Comparison of ENCODE assay signal across 26 cellular contexts in the genomic region with DNA sequence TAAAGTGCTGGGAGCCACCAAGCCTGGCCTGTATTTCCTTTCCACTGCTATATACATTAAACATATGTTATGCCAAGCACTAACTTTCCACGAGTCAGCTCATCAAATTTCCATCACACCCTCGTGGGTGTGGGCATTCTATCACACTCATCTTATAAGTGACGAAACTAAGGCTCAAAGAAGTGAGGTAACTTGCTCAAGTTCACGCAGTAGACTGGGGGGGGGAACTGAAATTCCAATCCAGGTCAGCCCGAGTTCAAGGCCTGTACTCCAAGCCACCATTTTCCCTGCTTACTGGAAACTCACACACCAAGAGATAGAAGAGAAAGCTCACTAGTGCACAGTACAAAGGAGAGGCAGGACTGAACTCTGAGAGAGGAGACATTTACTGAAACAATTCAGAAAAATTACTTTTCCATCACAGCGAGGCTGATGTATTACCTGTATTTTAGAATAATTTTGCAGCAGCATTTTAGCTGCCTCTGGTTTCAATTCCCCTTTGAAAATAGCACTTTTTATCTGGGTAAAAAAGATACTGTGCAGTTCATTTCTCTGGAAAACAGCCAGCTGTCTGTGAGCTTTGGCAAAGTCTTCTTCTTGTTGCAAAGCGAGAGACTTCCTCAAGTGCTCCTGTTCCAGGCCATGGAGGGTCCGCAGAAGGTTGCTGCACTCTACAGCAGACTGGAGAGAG.
"Had no signal": no experiment of that assay in that cellular context is flagged by ENCODE, and none has a peak within 500 bp of the region (broad histone marks: within the 10 kb centered on the region; RNA-seq: fewer than 3 reads in every experiment).

No MANE protein-coding gene starts in this region.

- H3K79me2 ChIP-seq: hepatocyte had no signal

- ATAC-seq: activated CD4-positive, CD25-positive, alpha-beta regulatory T cell treated with anti-CD3 and anti-CD28 coated beads, Interleukin-2, amount 50 U/mL, for 24 hours; gastrocnemius medialis; left colon; right cardiac atrium had no signal

- H3K4me3 ChIP-seq: gastrocnemius medialis, hepatocyte, neural progenitor cell, transverse colon had no signal

- FAIRE-seq: astrocyte, endometrium, keratinocyte had no signal

- H3K4me2 ChIP-seq: hepatocyte, neural progenitor cell had no signal

- H3K27ac ChIP-seq: brain microvascular endothelial cell, gastrocnemius medialis, hepatocyte, neural progenitor cell, transverse colon, WERI-Rb-1 had no signal

- DNase-seq: activated CD4-positive, alpha-beta T cell treated with anti-CD3 and anti-CD28 coated beads for 48 hours; activated CD4-positive, alpha-beta T cell treated with anti-CD3 and anti-CD28 coated beads, Interleukin-2, amount 50 U/mL, for 48 hours; activated CD8-positive, alpha-beta memory T cell treated with anti-CD3 and anti-CD28 coated beads, Interleukin-2, amount 50 U/mL, for 4 hours; activated gamma-delta T cell; activated naive CD4-positive, alpha-beta T cell treated with anti-CD3 and anti-CD28 coated beads, Interleukin-2, amount 10 ng/mL, durations not matched to agents 7 days and 5 days; activated naive CD8-positive, alpha-beta T cell treated with anti-CD3 and anti-CD28 coated beads, Interleukin-2, amount 10 ng/mL, durations not matched to agents 7 days and 5 days; activated T-cell treated with anti-CD3 and anti-CD28 coated beads, Interleukin-2, amount 50 U/mL, for 1 hour; amniotic stem cell; brain microvascular endothelial cell; central memory CD4-positive, alpha-beta T cell; gastrocnemius medialis; left colon; natural killer cell; posterior cingulate gyrus; right cardiac atrium; stimulated activated CD4-positive, alpha-beta T cell treated with anti-CD3 and anti-CD28 coated beads, Interleukin-15, amount 100 ng/mL, for 24 hours; stimulated activated CD4-positive, alpha-beta T cell treated with anti-CD3 and anti-CD28 coated beads, Interleukin-2, amount 100 ng/mL, for 24 hours; stimulated activated naive CD4-positive, alpha-beta T cell treated with Interleukin-2 at 50 U/mL for 16 hours; transverse colon; WERI-Rb-1 had no signal

- H3K4me1 ChIP-seq: gastrocnemius medialis, neural progenitor cell, transverse colon had no signal

- H3K9ac ChIP-seq: neural progenitor cell had no signal

- H3K36me3 ChIP-seq: gastrocnemius medialis, neural progenitor cell, transverse colon, WERI-Rb-1 had no signal

- H3K9me3 ChIP-seq: gastrocnemius medialis, transverse colon had no signal

- H3K27me3 ChIP-seq: brain microvascular endothelial cell, gastrocnemius medialis, hepatocyte, neural progenitor cell, transverse colon had no signal

- H2AFZ ChIP-seq: hepatocyte, neural progenitor cell had no signal
